In genomic region chr14:59184396-59184795, GRCh38 we compare ENCODE assay signal across 1 cellular context.
TF ChIP-seq lines count a peak whose summit lies in the region.

No MANE protein-coding gene starts in this region.

TF ChIP-seq in HepG2, 621 proteins besides CTCF, POLR2A, EP300 and RAD21:
- TF ChIP-seq NCOA2 (CRISPR knock-in tag; IDR thresholded peaks at IDR 0.05) = no peak
- TF ChIP-seq ARNT2 (CRISPR knock-in tag; IDR thresholded peaks at IDR 0.05; ENCODE audit: low read depth) = no peak
- no peak for TF ChIP-seq ELF3 (CRISPR knock-in tag; IDR thresholded peaks at IDR 0.05)
- TF ChIP-seq ELF1 (CRISPR knock-in tag; IDR thresholded peaks at IDR 0.05) = no peak
- no peak for TF ChIP-seq ZBTB1 (CRISPR knock-in tag; IDR thresholded peaks at IDR 0.05; ENCODE audit: borderline replicate concordance)
- TF ChIP-seq ZBTB46 (CRISPR knock-in tag; IDR thresholded peaks at IDR 0.05; ENCODE audit: borderline replicate concordance) = no peak
- TF ChIP-seq KLF9 (CRISPR knock-in tag; IDR thresholded peaks at IDR 0.05; ENCODE audit: low read depth) = no peak
- TF ChIP-seq ZSCAN12 (CRISPR knock-in tag; IDR thresholded peaks at IDR 0.05) = no peak
- no peak for TF ChIP-seq ZNF816 (CRISPR knock-in tag; IDR thresholded peaks at IDR 0.05; ENCODE audit: borderline replicate concordance)
- no peak for TF ChIP-seq IKZF5 (CRISPR knock-in tag; IDR thresholded peaks at IDR 0.05)
- TF ChIP-seq ISL2 (CRISPR knock-in tag; IDR thresholded peaks at IDR 0.05) = no peak
- TF ChIP-seq CENPBD1 (CRISPR knock-in tag; IDR thresholded peaks at IDR 0.05; ENCODE audit: borderline replicate concordance, low read depth) = no peak
- no peak for TF ChIP-seq ZMYM3 (CRISPR knock-in tag; IDR thresholded peaks at IDR 0.05)
